1 cellular context compared by ENCODE assay signal in the genomic region with DNA sequence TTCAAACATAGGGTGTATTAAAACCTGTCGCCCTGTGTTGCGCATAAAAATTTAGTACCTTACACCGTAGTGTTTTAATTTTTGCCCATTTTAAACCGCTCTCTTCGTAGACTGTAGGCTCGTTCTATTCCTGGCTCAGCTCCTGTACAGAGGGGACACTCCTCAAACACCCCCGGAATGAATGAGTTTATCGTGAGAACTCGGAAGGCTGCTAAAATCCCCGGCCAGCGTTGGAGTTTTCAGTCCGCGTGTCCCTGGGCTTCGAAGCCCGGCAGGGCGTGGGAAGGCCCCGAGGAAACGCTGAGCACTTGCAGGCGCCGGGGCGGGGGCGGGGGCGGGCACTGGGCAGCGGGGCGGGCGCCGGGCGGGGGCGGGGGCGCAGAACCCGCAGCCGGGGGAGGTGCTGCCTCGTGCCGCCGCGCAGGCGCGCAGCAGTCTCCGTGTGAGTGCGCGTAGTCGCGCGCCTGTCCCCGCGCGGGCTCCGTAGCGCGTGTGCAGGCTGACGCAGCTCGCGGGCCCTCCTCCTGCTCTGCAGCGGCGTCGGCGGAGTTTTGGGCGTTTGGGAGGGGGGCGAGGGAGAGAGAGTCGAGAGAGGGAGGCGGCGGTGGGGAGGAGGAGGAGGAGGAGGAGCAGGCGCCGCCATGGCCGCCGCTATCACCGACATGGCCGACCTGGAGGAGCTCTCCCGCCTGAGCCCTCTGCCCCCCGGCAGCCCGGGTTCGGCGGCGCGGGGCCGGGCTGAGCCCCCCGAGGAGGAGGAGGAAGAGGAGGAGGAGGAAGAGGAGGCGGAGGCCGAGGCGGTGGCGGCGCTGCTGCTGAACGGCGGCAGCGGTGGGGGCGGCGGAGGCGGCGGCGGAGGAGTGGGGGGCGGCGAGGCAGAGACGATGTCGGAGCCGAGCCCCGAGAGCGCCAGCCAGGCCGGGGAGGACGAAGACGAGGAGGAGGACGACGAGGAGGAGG.
TF ChIP-seq lines count a peak whose summit lies in the region.

A gene with protein sequence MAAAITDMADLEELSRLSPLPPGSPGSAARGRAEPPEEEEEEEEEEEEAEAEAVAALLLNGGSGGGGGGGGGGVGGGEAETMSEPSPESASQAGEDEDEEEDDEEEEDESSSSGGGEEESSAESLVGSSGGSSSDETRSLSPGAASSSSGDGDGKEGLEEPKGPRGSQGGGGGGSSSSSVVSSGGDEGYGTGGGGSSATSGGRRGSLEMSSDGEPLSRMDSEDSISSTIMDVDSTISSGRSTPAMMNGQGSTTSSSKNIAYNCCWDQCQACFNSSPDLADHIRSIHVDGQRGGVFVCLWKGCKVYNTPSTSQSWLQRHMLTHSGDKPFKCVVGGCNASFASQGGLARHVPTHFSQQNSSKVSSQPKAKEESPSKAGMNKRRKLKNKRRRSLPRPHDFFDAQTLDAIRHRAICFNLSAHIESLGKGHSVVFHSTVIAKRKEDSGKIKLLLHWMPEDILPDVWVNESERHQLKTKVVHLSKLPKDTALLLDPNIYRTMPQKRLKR (plus strand): TSS at position 434 of the 960 bp plus-strand sequence. CDS start 208 bp downstream, at position 642.

TF ChIP-seq in HepG2, 621 proteins besides CTCF, POLR2A, EP300 and RAD21 (continued from another document and continues in another):
- TF ChIP-seq GABPA (IDR thresholded peaks at IDR 0.05; ENCODE audit: low read depth, low read length) (no peak), GABPA (CRISPR knock-in tag; IDR thresholded peaks at IDR 0.05; ENCODE audit: low read depth) (no peak), ZFP90 (CRISPR knock-in tag; IDR thresholded peaks at IDR 0.05; ENCODE audit: borderline replicate concordance) (peak; percentile 79), KDM3A (CRISPR knock-in tag; IDR thresholded peaks at IDR 0.05; ENCODE audit: low read depth) (no peak; the same call in 1 of the 2 replicates), ZNF564 (CRISPR knock-in tag; IDR thresholded peaks at IDR 0.05) (peak; percentile 75), RBM22 (optimal IDR thresholded peaks at IDR 0.05; ENCODE audit: low read length) (no peak), ZNF672 (CRISPR knock-in tag; IDR thresholded peaks at IDR 0.05) (no peak), AHR (CRISPR knock-in tag; IDR thresholded peaks at IDR 0.05) (peak; percentile 68; the same call in 1 of the 2 replicates), MTF1 (CRISPR knock-in tag; IDR thresholded peaks at IDR 0.05) (0 out of 2 replicates have a peak, but pooled peaks have one; percentile 22), NFE2L2 (IDR thresholded peaks at IDR 0.05; ENCODE audit: low read length) (no peak), ELF4 (CRISPR knock-in tag; IDR thresholded peaks at IDR 0.05; ENCODE audit: borderline replicate concordance) (0 out of 2 replicates have a peak, but pooled peaks have one; percentile 8), ISL2 (CRISPR knock-in tag; IDR thresholded peaks at IDR 0.05) (peak; percentile 74), RBM39 (IDR thresholded peaks at IDR 0.05; ENCODE audit: low read depth, low read length, poor library complexity, severe bottlenecking) (peak; percentile 35), ETV6 (CRISPR knock-in tag; conservative IDR thresholded peaks at IDR 0.05) (0 out of 2 replicates have a peak, but pooled peaks have one; percentile 17), PAX8 (CRISPR knock-in tag; IDR thresholded peaks at IDR 0.05; ENCODE audit: borderline replicate concordance) (no peak), ZNF232 (CRISPR knock-in tag; IDR thresholded peaks at IDR 0.05; ENCODE audit: borderline replicate concordance) (peak; percentile 82; the same call in 1 of the 2 replicates), ZNF75D (CRISPR knock-in tag; IDR thresholded peaks at IDR 0.05; ENCODE audit: borderline replicate concordance) (no peak), KLF15 (CRISPR knock-in tag; IDR thresholded peaks at IDR 0.05; ENCODE audit: borderline replicate concordance) (peak; percentile 85), HDAC1 (CRISPR knock-in tag; IDR thresholded peaks at IDR 0.05) (peak; percentile 84), ZMYM4 (CRISPR knock-in tag; IDR thresholded peaks at IDR 0.05) (peak; percentile 85), IRX3 (CRISPR knock-in tag; IDR thresholded peaks at IDR 0.05; ENCODE audit: borderline replicate concordance, low read depth) (peak; percentile 86; the same call in 1 of the 2 replicates), ZNF326 (CRISPR knock-in tag; IDR thresholded peaks at IDR 0.05; ENCODE audit: borderline replicate concordance) (no peak), ZNF746 (CRISPR knock-in tag; IDR thresholded peaks at IDR 0.05) (peak; percentile 74; the same call in 1 of the 2 replicates), ZNF749 (CRISPR knock-in tag; IDR thresholded peaks at IDR 0.05; ENCODE audit: borderline replicate concordance) (0 out of 2 replicates have a peak, but pooled peaks have one; percentile 62), ZNF660 (CRISPR knock-in tag; IDR thresholded peaks at IDR 0.05; ENCODE audit: borderline replicate concordance, low read depth) (no peak), KAT2B (IDR thresholded peaks at IDR 0.05; ENCODE audit: borderline replicate concordance, low read depth, low read length) (no peak), MYNN (CRISPR knock-in tag; IDR thresholded peaks at IDR 0.05; ENCODE audit: low read depth) (no peak), ZNF256 (CRISPR knock-in tag; conservative IDR thresholded peaks at IDR 0.05) (peak; percentile 85; the same call in 1 of the 2 replicates), NFYB (CRISPR knock-in tag; IDR thresholded peaks at IDR 0.05) (no peak)
- TF ChIP-seq, protein P1, sequence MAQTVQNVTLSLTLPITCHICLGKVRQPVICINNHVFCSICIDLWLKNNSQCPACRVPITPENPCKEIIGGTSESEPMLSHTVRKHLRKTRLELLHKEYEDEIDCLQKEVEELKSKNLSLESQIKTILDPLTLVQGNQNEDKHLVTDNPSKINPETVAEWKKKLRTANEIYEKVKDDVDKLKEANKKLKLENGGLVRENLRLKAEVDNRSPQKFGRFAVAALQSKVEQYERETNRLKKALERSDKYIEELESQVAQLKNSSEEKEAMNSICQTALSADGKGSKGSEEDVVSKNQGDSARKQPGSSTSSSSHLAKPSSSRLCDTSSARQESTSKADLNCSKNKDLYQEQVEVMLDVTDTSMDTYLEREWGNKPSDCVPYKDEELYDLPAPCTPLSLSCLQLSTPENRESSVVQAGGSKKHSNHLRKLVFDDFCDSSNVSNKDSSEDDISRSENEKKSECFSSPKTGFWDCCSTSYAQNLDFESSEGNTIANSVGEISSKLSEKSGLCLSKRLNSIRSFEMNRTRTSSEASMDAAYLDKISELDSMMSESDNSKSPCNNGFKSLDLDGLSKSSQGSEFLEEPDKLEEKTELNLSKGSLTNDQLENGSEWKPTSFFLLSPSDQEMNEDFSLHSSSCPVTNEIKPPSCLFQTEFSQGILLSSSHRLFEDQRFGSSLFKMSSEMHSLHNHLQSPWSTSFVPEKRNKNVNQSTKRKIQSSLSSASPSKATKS (CRISPR knock-in tag; IDR thresholded peaks at IDR 0.05): no peak; the same call in 1 of the 2 replicates
- TF ChIP-seq, protein P2, sequence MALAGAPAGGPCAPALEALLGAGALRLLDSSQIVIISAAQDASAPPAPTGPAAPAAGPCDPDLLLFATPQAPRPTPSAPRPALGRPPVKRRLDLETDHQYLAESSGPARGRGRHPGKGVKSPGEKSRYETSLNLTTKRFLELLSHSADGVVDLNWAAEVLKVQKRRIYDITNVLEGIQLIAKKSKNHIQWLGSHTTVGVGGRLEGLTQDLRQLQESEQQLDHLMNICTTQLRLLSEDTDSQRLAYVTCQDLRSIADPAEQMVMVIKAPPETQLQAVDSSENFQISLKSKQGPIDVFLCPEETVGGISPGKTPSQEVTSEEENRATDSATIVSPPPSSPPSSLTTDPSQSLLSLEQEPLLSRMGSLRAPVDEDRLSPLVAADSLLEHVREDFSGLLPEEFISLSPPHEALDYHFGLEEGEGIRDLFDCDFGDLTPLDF (CRISPR knock-in tag; IDR thresholded peaks at IDR 0.05): 0 out of 2 replicates have a peak, but pooled peaks have one; percentile 27
- TF ChIP-seq, protein P3, sequence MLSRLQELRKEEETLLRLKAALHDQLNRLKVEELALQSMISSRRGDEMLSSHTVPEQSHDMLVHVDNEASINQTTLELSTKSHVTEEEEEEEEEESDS (CRISPR knock-in tag; IDR thresholded peaks at IDR 0.05; ENCODE audit: borderline replicate concordance): 0 out of 2 replicates have a peak, but pooled peaks have one; percentile 48
- TF ChIP-seq, protein P4, sequence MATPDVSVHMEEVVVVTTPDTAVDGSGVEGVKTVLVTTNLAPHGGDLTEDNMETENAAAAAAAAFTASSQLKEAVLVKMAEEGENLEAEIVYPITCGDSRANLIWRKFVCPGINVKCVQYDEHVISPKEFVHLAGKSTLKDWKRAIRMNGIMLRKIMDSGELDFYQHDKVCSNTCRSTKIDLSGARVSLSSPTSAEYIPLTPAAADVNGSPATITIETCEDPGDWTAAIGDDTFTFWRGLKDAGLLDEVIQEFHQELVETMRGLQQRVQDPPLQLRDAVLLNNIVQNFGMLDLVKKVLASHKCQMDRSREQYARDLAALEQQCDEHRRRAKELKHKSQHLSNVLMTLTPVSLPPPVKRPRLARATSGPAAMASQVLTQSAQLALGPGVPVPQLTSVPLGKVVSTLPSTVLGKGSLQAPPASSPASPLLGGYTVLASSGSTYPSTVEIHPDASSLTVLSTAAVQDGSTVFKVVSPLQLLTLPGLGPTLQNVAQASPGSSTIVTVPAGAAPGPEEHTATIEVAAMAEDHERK (CRISPR knock-in tag; IDR thresholded peaks at IDR 0.05; ENCODE audit: low read depth): no peak
- TF ChIP-seq, protein P5, sequence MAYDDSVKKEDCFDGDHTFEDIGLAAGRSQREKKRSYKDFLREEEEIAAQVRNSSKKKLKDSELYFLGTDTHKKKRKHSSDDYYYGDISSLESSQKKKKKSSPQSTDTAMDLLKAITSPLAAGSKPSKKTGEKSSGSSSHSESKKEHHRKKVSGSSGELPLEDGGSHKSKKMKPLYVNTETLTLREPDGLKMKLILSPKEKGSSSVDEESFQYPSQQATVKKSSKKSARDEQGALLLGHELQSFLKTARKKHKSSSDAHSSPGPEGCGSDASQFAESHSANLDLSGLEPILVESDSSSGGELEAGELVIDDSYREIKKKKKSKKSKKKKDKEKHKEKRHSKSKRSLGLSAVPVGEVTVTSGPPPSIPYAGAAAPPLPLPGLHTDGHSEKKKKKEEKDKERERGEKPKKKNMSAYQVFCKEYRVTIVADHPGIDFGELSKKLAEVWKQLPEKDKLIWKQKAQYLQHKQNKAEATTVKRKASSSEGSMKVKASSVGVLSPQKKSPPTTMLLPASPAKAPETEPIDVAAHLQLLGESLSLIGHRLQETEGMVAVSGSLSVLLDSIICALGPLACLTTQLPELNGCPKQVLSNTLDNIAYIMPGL (CRISPR knock-in tag; IDR thresholded peaks at IDR 0.05; ENCODE audit: borderline replicate concordance in 1 of 2, low read depth in 1 of 2): peak; percentile 45 to 71; a peak in 3 of 4 replicates
- TF ChIP-seq, protein P6, sequence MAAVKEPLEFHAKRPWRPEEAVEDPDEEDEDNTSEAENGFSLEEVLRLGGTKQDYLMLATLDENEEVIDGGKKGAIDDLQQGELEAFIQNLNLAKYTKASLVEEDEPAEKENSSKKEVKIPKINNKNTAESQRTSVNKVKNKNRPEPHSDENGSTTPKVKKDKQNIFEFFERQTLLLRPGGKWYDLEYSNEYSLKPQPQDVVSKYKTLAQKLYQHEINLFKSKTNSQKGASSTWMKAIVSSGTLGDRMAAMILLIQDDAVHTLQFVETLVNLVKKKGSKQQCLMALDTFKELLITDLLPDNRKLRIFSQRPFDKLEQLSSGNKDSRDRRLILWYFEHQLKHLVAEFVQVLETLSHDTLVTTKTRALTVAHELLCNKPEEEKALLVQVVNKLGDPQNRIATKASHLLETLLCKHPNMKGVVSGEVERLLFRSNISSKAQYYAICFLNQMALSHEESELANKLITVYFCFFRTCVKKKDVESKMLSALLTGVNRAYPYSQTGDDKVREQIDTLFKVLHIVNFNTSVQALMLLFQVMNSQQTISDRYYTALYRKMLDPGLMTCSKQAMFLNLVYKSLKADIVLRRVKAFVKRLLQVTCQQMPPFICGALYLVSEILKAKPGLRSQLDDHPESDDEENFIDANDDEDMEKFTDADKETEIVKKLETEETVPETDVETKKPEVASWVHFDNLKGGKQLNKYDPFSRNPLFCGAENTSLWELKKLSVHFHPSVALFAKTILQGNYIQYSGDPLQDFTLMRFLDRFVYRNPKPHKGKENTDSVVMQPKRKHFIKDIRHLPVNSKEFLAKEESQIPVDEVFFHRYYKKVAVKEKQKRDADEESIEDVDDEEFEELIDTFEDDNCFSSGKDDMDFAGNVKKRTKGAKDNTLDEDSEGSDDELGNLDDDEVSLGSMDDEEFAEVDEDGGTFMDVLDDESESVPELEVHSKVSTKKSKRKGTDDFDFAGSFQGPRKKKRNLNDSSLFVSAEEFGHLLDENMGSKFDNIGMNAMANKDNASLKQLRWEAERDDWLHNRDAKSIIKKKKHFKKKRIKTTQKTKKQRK (IDR thresholded peaks at IDR 0.05; ENCODE audit: low read length): no peak
- TF ChIP-seq, protein P7, sequence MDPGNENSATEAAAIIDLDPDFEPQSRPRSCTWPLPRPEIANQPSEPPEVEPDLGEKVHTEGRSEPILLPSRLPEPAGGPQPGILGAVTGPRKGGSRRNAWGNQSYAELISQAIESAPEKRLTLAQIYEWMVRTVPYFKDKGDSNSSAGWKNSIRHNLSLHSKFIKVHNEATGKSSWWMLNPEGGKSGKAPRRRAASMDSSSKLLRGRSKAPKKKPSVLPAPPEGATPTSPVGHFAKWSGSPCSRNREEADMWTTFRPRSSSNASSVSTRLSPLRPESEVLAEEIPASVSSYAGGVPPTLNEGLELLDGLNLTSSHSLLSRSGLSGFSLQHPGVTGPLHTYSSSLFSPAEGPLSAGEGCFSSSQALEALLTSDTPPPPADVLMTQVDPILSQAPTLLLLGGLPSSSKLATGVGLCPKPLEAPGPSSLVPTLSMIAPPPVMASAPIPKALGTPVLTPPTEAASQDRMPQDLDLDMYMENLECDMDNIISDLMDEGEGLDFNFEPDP (CRISPR knock-in tag; conservative IDR thresholded peaks at IDR 0.05): peak; percentile 92; the same call in 1 of the 2 replicates
- TF ChIP-seq, protein P8, sequence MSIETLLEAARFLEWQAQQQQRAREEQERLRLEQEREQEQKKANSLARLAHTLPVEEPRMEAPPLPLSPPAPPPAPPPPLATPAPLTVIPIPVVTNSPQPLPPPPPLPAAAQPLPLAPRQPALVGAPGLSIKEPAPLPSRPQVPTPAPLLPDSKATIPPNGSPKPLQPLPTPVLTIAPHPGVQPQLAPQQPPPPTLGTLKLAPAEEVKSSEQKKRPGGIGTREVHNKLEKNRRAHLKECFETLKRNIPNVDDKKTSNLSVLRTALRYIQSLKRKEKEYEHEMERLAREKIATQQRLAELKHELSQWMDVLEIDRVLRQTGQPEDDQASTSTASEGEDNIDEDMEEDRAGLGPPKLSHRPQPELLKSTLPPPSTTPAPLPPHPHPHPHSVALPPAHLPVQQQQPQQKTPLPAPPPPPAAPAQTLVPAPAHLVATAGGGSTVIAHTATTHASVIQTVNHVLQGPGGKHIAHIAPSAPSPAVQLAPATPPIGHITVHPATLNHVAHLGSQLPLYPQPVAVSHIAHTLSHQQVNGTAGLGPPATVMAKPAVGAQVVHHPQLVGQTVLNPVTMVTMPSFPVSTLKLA (IDR thresholded peaks at IDR 0.05): no peak
- TF ChIP-seq, protein P9, sequence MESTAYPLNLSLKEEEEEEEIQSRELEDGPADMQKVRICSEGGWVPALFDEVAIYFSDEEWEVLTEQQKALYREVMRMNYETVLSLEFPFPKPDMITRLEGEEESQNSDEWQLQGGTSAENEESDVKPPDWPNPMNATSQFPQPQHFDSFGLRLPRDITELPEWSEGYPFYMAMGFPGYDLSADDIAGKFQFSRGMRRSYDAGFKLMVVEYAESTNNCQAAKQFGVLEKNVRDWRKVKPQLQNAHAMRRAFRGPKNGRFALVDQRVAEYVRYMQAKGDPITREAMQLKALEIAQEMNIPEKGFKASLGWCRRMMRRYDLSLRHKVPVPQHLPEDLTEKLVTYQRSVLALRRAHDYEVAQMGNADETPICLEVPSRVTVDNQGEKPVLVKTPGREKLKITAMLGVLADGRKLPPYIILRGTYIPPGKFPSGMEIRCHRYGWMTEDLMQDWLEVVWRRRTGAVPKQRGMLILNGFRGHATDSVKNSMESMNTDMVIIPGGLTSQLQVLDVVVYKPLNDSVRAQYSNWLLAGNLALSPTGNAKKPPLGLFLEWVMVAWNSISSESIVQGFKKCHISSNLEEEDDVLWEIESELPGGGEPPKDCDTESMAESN (CRISPR knock-in tag; conservative IDR thresholded peaks at IDR 0.05): peak; percentile 83
